Comparison of ENCODE assay signal across 2 cellular contexts in genomic region chr5:32153723-32154122, GRCh38.
A peak's percentile ranks its signal among the peaks of the same experiment; 100 is the strongest.
TF ChIP-seq lines count a peak whose summit lies in the region.

No MANE protein-coding gene starts in this region.

TF ChIP-seq in IMR-90, 13 proteins besides CTCF, POLR2A, EP300 and RAD21 (continued from another document):
- TF ChIP-seq BHLHE40 (IDR thresholded peaks at IDR 0.05; ENCODE audit: low read depth, low read length): no peak
- TF ChIP-seq ELK1 (IDR thresholded peaks at IDR 0.05; ENCODE audit: borderline replicate concordance, low read depth, low read length): no peak
- TF ChIP-seq USF2 (IDR thresholded peaks at IDR 0.05; ENCODE audit: low read depth, low read length): no peak
- TF ChIP-seq MXI1 (IDR thresholded peaks at IDR 0.05; ENCODE audit: borderline replicate concordance, low read depth, low read length): no peak
- no peak for TF ChIP-seq MAFK (IDR thresholded peaks at IDR 0.05; ENCODE audit: low read depth, low read length)
TF ChIP-seq in IMR-90: peak in this region for 0.

TF ChIP-seq in liver, 16 proteins besides CTCF, POLR2A, EP300 and RAD21 (continued from another document):
- TF ChIP-seq REST (IDR thresholded peaks at IDR 0.05) (no peak), NR2F2 (IDR thresholded peaks at IDR 0.05) (peak; percentile 74), HNF4G (IDR thresholded peaks at IDR 0.05) (no peak), SP1 (IDR thresholded peaks at IDR 0.05) (peak; percentile 47), YY1 (IDR thresholded peaks at IDR 0.05) (no peak), FOXA1 (IDR thresholded peaks at IDR 0.05) (no peak), FOXA2 (IDR thresholded peaks at IDR 0.05) (no peak), EGR1 (IDR thresholded peaks at IDR 0.05; ENCODE audit: low read depth in 2 of 2) (no peak), HNF4A (conservative IDR thresholded peaks at IDR 0.05) (no peak), MAX (IDR thresholded peaks at IDR 0.05) (no peak), JUND (IDR thresholded peaks at IDR 0.05) (no peak), ZBTB33 (IDR thresholded peaks at IDR 0.05) (no peak)
